In the genomic region with DNA sequence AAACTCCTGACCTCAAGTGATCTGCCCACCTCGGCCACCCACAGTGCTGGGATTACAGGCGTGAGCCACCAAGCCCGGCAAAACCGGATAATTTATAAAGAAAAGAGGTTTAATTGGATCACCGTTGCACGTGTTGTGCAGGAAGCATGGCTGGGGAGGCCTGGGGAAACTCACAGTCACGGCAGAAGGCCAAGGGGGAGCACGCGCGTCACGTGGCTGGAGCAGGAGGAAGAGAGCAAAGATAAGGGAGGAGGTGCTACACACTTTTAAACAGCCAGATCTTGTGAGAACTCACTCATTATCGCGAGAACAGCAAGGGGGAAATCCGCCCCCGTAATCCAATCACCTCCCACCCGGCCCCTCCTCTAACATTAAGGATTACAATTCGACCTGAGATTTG, we compare ENCODE assay signal across 16 cellular contexts.
DNase-seq lines count a peak whose midpoint lies in the region; TF ChIP-seq lines count a peak whose summit lies in the region.
"Had no signal": no experiment of that assay in that cellular context is flagged by ENCODE, and none has a peak within 500 bp of the region (broad histone marks: within the 10 kb centered on the region; RNA-seq: fewer than 3 reads in every experiment).

No MANE protein-coding gene starts in this region.

- no peaks in the 10 kb centered on the region for H3K4me1 ChIP-seq in endodermal cell (ENCODE audit: control insufficient read depth, insufficient read depth, low read length)

- no peak for TF ChIP-seq CTCF in endodermal cell (conservative IDR thresholded peaks at IDR 0.05)

- peaks cover 13% of the 10 kb centered on the region for H3K9me3 ChIP-seq in endodermal cell (ENCODE audit: control insufficient read depth, low read length)

- no peak overlapping the region for H3K4me3 ChIP-seq in endodermal cell (ENCODE audit: low read length)

- no peak for DNase-seq in activated naive CD4-positive, alpha-beta T cell treated with anti-CD3 and anti-CD28 coated beads, Interleukin-2, amount 10 ng/mL, durations not matched to agents 7 days and 5 days
- no peak for DNase-seq in activated naive CD4-positive, alpha-beta T cell treated with anti-CD3 and anti-CD28 coated beads for 36 hours
- peak; percentile 64 for DNase-seq in SK-N-DZ (ENCODE audit: low spot score)
- peak; percentile 48 for DNase-seq in endodermal cell
- DNase-seq in DMS79 treated with DMSO at 0.1 percent for 48 hours (lab: John Stamatoyannopoulos, UW) = no peak
- no peak for DNase-seq in GOT3 (lab: John Stamatoyannopoulos, UW)
- no peak for DNase-seq in NCI-H2227 treated with DMSO at 0.1 percent for 48 hours (lab: John Stamatoyannopoulos, UW)
- no peak for DNase-seq in NCI-H748 treated with DMSO at 0.1 percent for 48 hours (lab: John Stamatoyannopoulos, UW)
- DNase-seq: 8988T; ACHN; C1 segment of cervical spinal cord; Calu3; CD4-positive, alpha-beta T cell; DMS 273 treated with DMSO at 0.1 percent for 48 hours; EL; IMR-90 had no signal

- H3K27ac Mint-ChIP-seq in activated naive CD4-positive, alpha-beta T cell treated with anti-CD3 and anti-CD28 coated beads, Interleukin-2, amount 10 ng/mL, durations not matched to agents 7 days and 5 days = peak overlapping the region; percentile 37
- H3K27ac Mint-ChIP-seq in activated naive CD4-positive, alpha-beta T cell treated with anti-CD3 and anti-CD28 coated beads for 36 hours = no peak overlapping the region
- H3K27ac Mint-ChIP-seq in endodermal cell = no peak overlapping the region
- H3K27ac Mint-ChIP-seq: CD4-positive, alpha-beta T cell had no signal

- no peaks in the 10 kb centered on the region for H3K36me3 ChIP-seq in endodermal cell (ENCODE audit: control insufficient read depth, insufficient read depth, low read length)

- no peak overlapping the region for H3K9ac ChIP-seq in endodermal cell (ENCODE audit: extremely low read depth, low read length, poor library complexity, severe bottlenecking)

- no peak overlapping the region for H3K27ac ChIP-seq in endodermal cell (ENCODE audit: low read depth, low read length)

- no peaks in the 10 kb centered on the region for H3K4me1 Mint-ChIP-seq in activated naive CD4-positive, alpha-beta T cell treated with anti-CD3 and anti-CD28 coated beads, Interleukin-2, amount 10 ng/mL, durations not matched to agents 7 days and 5 days
- no peaks in the 10 kb centered on the region for H3K4me1 Mint-ChIP-seq in activated naive CD4-positive, alpha-beta T cell treated with anti-CD3 and anti-CD28 coated beads for 36 hours (ENCODE audit: low read depth)
- peaks cover 4% of the 10 kb centered on the region for H3K4me1 Mint-ChIP-seq in endodermal cell

- intact Hi-C loops in activated naive CD4-positive, alpha-beta T cell treated with anti-CD3 and anti-CD28 coated beads for 36 hours (cut with micrococcal nuclease) = no loop called here

- WGBS in endodermal cell (ENCODE audit: insufficient coverage in 1 of 2, insufficient read length in 1 of 2), 2 experiments = 88 to 89% methylated on average over 12 to 17 of the region's 17 CpGs

- H3K4me3 Mint-ChIP-seq in activated naive CD4-positive, alpha-beta T cell treated with anti-CD3 and anti-CD28 coated beads, Interleukin-2, amount 10 ng/mL, durations not matched to agents 7 days and 5 days = no peak overlapping the region
- no peak overlapping the region for H3K4me3 Mint-ChIP-seq in activated naive CD4-positive, alpha-beta T cell treated with anti-CD3 and anti-CD28 coated beads for 36 hours
- no peak overlapping the region for H3K4me3 Mint-ChIP-seq in endodermal cell
- H3K4me3 Mint-ChIP-seq: CD4-positive, alpha-beta T cell had no signal

- no peaks in the 10 kb centered on the region for H3K27me3 Mint-ChIP-seq in activated naive CD4-positive, alpha-beta T cell treated with anti-CD3 and anti-CD28 coated beads, Interleukin-2, amount 10 ng/mL, durations not matched to agents 7 days and 5 days
- peaks cover 3% of the 10 kb centered on the region for H3K27me3 Mint-ChIP-seq in activated naive CD4-positive, alpha-beta T cell treated with anti-CD3 and anti-CD28 coated beads for 36 hours (ENCODE audit: low read depth)
- H3K27me3 Mint-ChIP-seq in endodermal cell (ENCODE audit: insufficient read depth) = no peaks in the 10 kb centered on the region
- H3K27me3 Mint-ChIP-seq: CD4-positive, alpha-beta T cell had no signal

- H3K36me3 Mint-ChIP-seq in activated naive CD4-positive, alpha-beta T cell treated with anti-CD3 and anti-CD28 coated beads, Interleukin-2, amount 10 ng/mL, durations not matched to agents 7 days and 5 days = no peaks in the 10 kb centered on the region
- no peaks in the 10 kb centered on the region for H3K36me3 Mint-ChIP-seq in activated naive CD4-positive, alpha-beta T cell treated with anti-CD3 and anti-CD28 coated beads for 36 hours (ENCODE audit: low read depth)
- peaks cover 3% of the 10 kb centered on the region for H3K36me3 Mint-ChIP-seq in endodermal cell (ENCODE audit: low read depth)

- H3K9me3 Mint-ChIP-seq in activated naive CD4-positive, alpha-beta T cell treated with anti-CD3 and anti-CD28 coated beads, Interleukin-2, amount 10 ng/mL, durations not matched to agents 7 days and 5 days = peaks cover 5% of the 10 kb centered on the region
- no peaks in the 10 kb centered on the region for H3K9me3 Mint-ChIP-seq in activated naive CD4-positive, alpha-beta T cell treated with anti-CD3 and anti-CD28 coated beads for 36 hours
- peaks cover 10% of the 10 kb centered on the region for H3K9me3 Mint-ChIP-seq in endodermal cell

- CTCF ChIA-PET in activated naive CD4-positive, alpha-beta T cell treated with anti-CD3 and anti-CD28 coated beads, Interleukin-2, amount 10 ng/mL, durations not matched to agents 7 days and 5 days (lab: Charles Lee) = no interaction called here
- CTCF ChIA-PET in activated naive CD4-positive, alpha-beta T cell treated with anti-CD3 and anti-CD28 coated beads for 36 hours (lab: Charles Lee) = no interaction called here

- no peaks in the 10 kb centered on the region for H3K27me3 ChIP-seq in endodermal cell (ENCODE audit: control insufficient read depth, insufficient read depth, low read length, poor library complexity, severe bottlenecking)

Comparison
In these comparisons a context has a peak if more than half of its experiments do, and no peak if none do; other contexts are left out.
1. DNase-seq: peak in SK-N-DZ (single experiment) and endodermal cell (single experiment); none in activated naive CD4-positive, alpha-beta T cell treated with anti-CD3 and anti-CD28 coated beads, Interleukin-2, amount 10 ng/mL, durations not matched to agents 7 days and 5 days (single experiment), activated naive CD4-positive, alpha-beta T cell treated with anti-CD3 and anti-CD28 coated beads for 36 hours (single experiment), DMS79 treated with DMSO at 0.1 percent for 48 hours (single experiment), GOT3 (single experiment), NCI-H2227 treated with DMSO at 0.1 percent for 48 hours (single experiment) and NCI-H748 treated with DMSO at 0.1 percent for 48 hours (single experiment).